In genomic region chr14:65904988-65905387, GRCh38 we compare ENCODE assay signal across 23 cellular contexts.
"Had no signal": no experiment of that assay in that cellular context is flagged by ENCODE, and none has a peak within 500 bp of the region (broad histone marks: within the 10 kb centered on the region; RNA-seq: fewer than 3 reads in every experiment).

No MANE protein-coding gene starts in this region.

- H3K36me3 ChIP-seq: MG63 had no signal

- H3K9me3 ChIP-seq: MG63 had no signal

- H3K27ac ChIP-seq: coronary artery had no signal

- H3K27me3 ChIP-seq: MG63 had no signal

- H3K4me3 Mint-ChIP-seq: activated CD4-positive, alpha-beta memory T cell treated with anti-CD3 and anti-CD28 coated beads, Interleukin-2, amount 10 ng/mL, durations not matched to agents 7 days and 5 days; activated CD4-positive, alpha-beta T cell treated with anti-CD3 and anti-CD28 coated beads, Interleukin-2, amount 10 ng/mL, durations not matched to agents 7 days and 5 days; activated naive CD4-positive, alpha-beta T cell treated with anti-CD3 and anti-CD28 coated beads, Interleukin-2, amount 10 ng/mL, durations not matched to agents 7 days and 5 days; activated naive CD8-positive, alpha-beta T cell treated with anti-CD3 and anti-CD28 coated beads for 36 hours; T-helper 1 cell treated with Interleukin-12 subunit alpha and Interleukin-12 subunit beta and Interleukin-4 antibody, amounts not matched to agents 30 μg/mL and 1 μg/mL, for 36 hours had no signal

- H3K27me3 Mint-ChIP-seq: activated CD4-positive, alpha-beta memory T cell treated with anti-CD3 and anti-CD28 coated beads, Interleukin-2, amount 10 ng/mL, durations not matched to agents 7 days and 5 days; activated naive CD8-positive, alpha-beta T cell treated with anti-CD3 and anti-CD28 coated beads for 36 hours had no signal

- H3K4me3 ChIP-seq: coronary artery, MG63 had no signal

- DNase-seq: activated CD4-positive, alpha-beta memory T cell treated with anti-CD3 and anti-CD28 coated beads, Interleukin-2, amount 10 ng/mL, durations not matched to agents 7 days and 5 days; activated CD4-positive, alpha-beta T cell treated with anti-CD3 and anti-CD28 coated beads, Interleukin-2, amount 10 ng/mL, durations not matched to agents 7 days and 5 days; activated CD4-positive, CD25-positive, alpha-beta regulatory T cell; activated gamma-delta T cell treated with Interleukin-2 at 50 U/mL for 16 hours; activated naive CD4-positive, alpha-beta T cell treated with anti-CD3 and anti-CD28 coated beads, Interleukin-2, amount 10 ng/mL, durations not matched to agents 7 days and 5 days; activated naive CD8-positive, alpha-beta T cell treated with anti-CD3 and anti-CD28 coated beads for 36 hours; activated T-cell treated with anti-CD3 and anti-CD28 coated beads for 4 hours; activated T-cell treated with anti-CD3 and anti-CD28 coated beads, Interleukin-2, amount 50 U/mL, for 48 hours; MG63; MV-4-11; NCI-H1092 treated with DMSO at 0.1 percent for 48 hours; NCI-H1417 treated with DMSO at 0.1 percent for 48 hours; NCI-H1694; NCI-H2029 treated with DMSO at 0.1 percent for 48 hours; NCI-H446; NCI-H524 treated with DMSO at 0.1 percent for 48 hours; NCI-H748 treated with DMSO at 0.1 percent for 48 hours; SHP77 treated with DMSO at 0.1 percent for 48 hours; T-helper 9 cell had no signal

- ATAC-seq: PC-3 had no signal

- H3K27ac Mint-ChIP-seq: activated CD4-positive, alpha-beta memory T cell treated with anti-CD3 and anti-CD28 coated beads, Interleukin-2, amount 10 ng/mL, durations not matched to agents 7 days and 5 days; activated CD4-positive, alpha-beta T cell treated with anti-CD3 and anti-CD28 coated beads, Interleukin-2, amount 10 ng/mL, durations not matched to agents 7 days and 5 days; activated naive CD4-positive, alpha-beta T cell treated with anti-CD3 and anti-CD28 coated beads, Interleukin-2, amount 10 ng/mL, durations not matched to agents 7 days and 5 days; activated naive CD8-positive, alpha-beta T cell treated with anti-CD3 and anti-CD28 coated beads for 36 hours; activated T-helper 2 cell treated with anti-CD3 and anti-CD28 coated beads, Interferon-gamma antibody, Interleukin-2, Interleukin-4, amounts not matched to agents 10 μg/mL and 5 μg/mL and 100 μg/mL, durations not matched to agents 14 hours and 24 hours and 36 hours; T-helper 1 cell treated with Interleukin-12 subunit alpha and Interleukin-12 subunit beta and Interleukin-4 antibody, amounts not matched to agents 30 μg/mL and 1 μg/mL, for 36 hours had no signal
